ENCODE assay signal across 20 cellular contexts in the genomic region with DNA sequence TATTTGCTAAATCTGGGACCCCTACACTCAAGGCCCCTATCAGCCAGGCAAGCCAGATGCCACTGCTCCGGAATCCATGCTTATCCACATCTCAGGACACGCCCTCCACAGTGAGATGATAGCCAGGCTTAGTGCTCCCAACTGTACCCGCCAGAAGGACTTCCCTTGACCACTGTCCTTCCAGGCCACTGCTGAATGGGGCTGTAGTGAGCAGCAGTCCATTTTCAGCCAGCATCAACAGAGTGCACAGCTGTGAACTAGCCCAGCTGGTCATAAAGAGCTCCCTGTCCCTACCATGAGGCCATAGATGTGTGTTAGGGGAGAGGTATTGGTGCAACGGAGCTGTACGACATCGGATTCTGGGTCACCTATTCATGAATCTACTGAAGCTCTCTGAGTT. TPM values are rescaled to one million over a fixed set of nuclear protein-coding genes. Genes with fewer than 3 reads are reported as not detected.
DNase-seq lines count a peak whose midpoint lies in the region; ATAC-seq and TF ChIP-seq lines count a peak whose summit lies in the region.
"Had no signal": no experiment of that assay in that cellular context is flagged by ENCODE, and none has a peak within 500 bp of the region (broad histone marks: within the 10 kb centered on the region; RNA-seq: fewer than 3 reads in every experiment).

No MANE protein-coding gene starts in this region.

- H3K4me1 Mint-ChIP-seq in neural progenitor cell, result peaks cover 11% of the 10 kb centered on the region

- H3K27me3 ChIP-seq in gastroesophageal sphincter, result peaks cover 40% of the 10 kb centered on the region
- peaks cover 21% of the 10 kb centered on the region for H3K27me3 ChIP-seq in neural progenitor cell

- no peak overlapping the region for H3K9ac ChIP-seq in neural progenitor cell

- H3K36me3 Mint-ChIP-seq in neural progenitor cell, result peaks cover 4% of the 10 kb centered on the region

- no peaks in the 10 kb centered on the region for H4K20me1 ChIP-seq in neural progenitor cell (ENCODE audit: low read depth)

- no peak overlapping the region for H3K4me3 Mint-ChIP-seq in neural progenitor cell
- H3K4me3 Mint-ChIP-seq: CD4-positive, alpha-beta memory T cell; HFFc6 had no signal

- no peak overlapping the region for H3K4me3 ChIP-seq in gastroesophageal sphincter
- no peak overlapping the region for H3K4me3 ChIP-seq in neural progenitor cell
- H3K4me3 ChIP-seq: A549, HAP-1 had no signal

- H3K4me1 ChIP-seq in gastroesophageal sphincter, result no peaks in the 10 kb centered on the region
- H3K4me1 ChIP-seq in neural progenitor cell, result peaks cover 19% of the 10 kb centered on the region
- H3K4me1 ChIP-seq: A549, HAP-1 had no signal

- ATAC-seq in HG03097 (IDR thresholded peaks at IDR 0.05; ENCODE audit: low FRiP score, unreplicated experiment) (no peak), gastroesophageal sphincter (no peak)

- peaks cover 12% of the 10 kb centered on the region for H3F3A ChIP-seq in neural progenitor cell (ENCODE audit: low read depth)

- TF ChIP-seq EP300 in gastroesophageal sphincter (IDR thresholded peaks at IDR 0.05), result no peak

- H3K9me3 ChIP-seq in gastroesophageal sphincter, result no peaks in the 10 kb centered on the region
- no peaks in the 10 kb centered on the region for H3K9me3 ChIP-seq in neural progenitor cell (ENCODE audit: low read depth)
- H3K9me3 ChIP-seq: A549, HAP-1 had no signal

- no peak overlapping the region for H3K27ac ChIP-seq in gastroesophageal sphincter
- no peak overlapping the region for H3K27ac ChIP-seq in neural progenitor cell
- H3K27ac ChIP-seq: A549 had no signal

- H3K36me3 ChIP-seq in gastroesophageal sphincter (no peaks in the 10 kb centered on the region), neural progenitor cell (no peaks in the 10 kb centered on the region)
- H3K36me3 ChIP-seq: HAP-1 had no signal

- no peak overlapping the region for H3K4me2 ChIP-seq in neural progenitor cell
- H3K4me2 ChIP-seq: A549 had no signal

- peaks cover 5% of the 10 kb centered on the region for H3K9me3 Mint-ChIP-seq in neural progenitor cell

- TF ChIP-seq CTCF in gastroesophageal sphincter (IDR thresholded peaks at IDR 0.05) (no peak), neural progenitor cell (IDR thresholded peaks at IDR 0.05) (no peak)

- DNase-seq in Ammon's horn (ENCODE audit: low spot score) (peak; percentile 49), globus pallidus (ENCODE audit: low spot score) (peak; percentile 57), myocyte (ENCODE audit: low read depth) (peak; percentile 76), neural progenitor cell (ENCODE audit: low spot score) (no peak)
- DNase-seq: 8988T; ACHN; AML-193; Calu3; CD4-positive, alpha-beta memory T cell; COR-L47; DMS53; DMS79 treated with DMSO at 0.1 percent for 48 hours; GF-D8; GOT3; HFFc6 had no signal

- H3K27me3 Mint-ChIP-seq in neural progenitor cell (ENCODE audit: insufficient read depth, low read depth), result peaks cover 25% of the 10 kb centered on the region

- H3K79me2 ChIP-seq in neural progenitor cell (ENCODE audit: low read depth), result no peaks in the 10 kb centered on the region

- H2AFZ ChIP-seq in neural progenitor cell (replicated peaks), result no peak overlapping the region

- H3K27ac Mint-ChIP-seq in neural progenitor cell, result no peak overlapping the region
- H3K27ac Mint-ChIP-seq: CD4-positive, alpha-beta memory T cell; HFFc6 had no signal

- WGBS in gastroesophageal sphincter (ENCODE audit: low coverage in 1 of 2), 2 donors, result 50 to 67% methylated on average over 2 to 5 of the region's 6 CpGs

- TF ChIP-seq POLR2A in gastroesophageal sphincter (IDR thresholded peaks at IDR 0.05), result no peak

RNA-seq across cellular contexts. Expression of gene MED9, which starts 13.0 kb away (rescaled TPM):
- total RNA-seq in myocyte, result 17.1 and 22.4 TPM in 2 replicates
- polyA plus RNA-seq in myocyte (2012), result 12.1 TPM
- total RNA-seq in gastroesophageal sphincter, result 10 to 100 TPM in 3 of 4 donors, 1 to 10 TPM in 1; 9.1 to 19.5 (median 16.6) TPM
- 15.7 and 28.0 TPM in 2 replicates for total RNA-seq in neural progenitor cell (ENCODE audit: low replicate concordance)

RNA-seq across cellular contexts. Expression of gene RASD1, which starts 32.4 kb away (rescaled TPM):
- 0.94 and 2.7 TPM in 2 replicates for total RNA-seq in myocyte
- polyA plus RNA-seq in myocyte (2012), result 0.57 TPM
- total RNA-seq in gastroesophageal sphincter, result 10 to 100 TPM in 1 of 4 donors, 1 to 10 TPM in 3; 2.6 to 24.6 (median 5.1) TPM
- total RNA-seq in neural progenitor cell (ENCODE audit: low replicate concordance), result 0.88 and 2.8 TPM in 2 replicates
- total RNA-seq: Calu3, G401 had no signal
